In genomic region chr2:45964226-45964841, GRCh38 we compare ENCODE assay signal across 8 cellular contexts.
DNase-seq lines count a peak whose midpoint lies in the region; ATAC-seq and TF ChIP-seq lines count a peak whose summit lies in the region.

No MANE protein-coding gene starts in this region.

- H3K27ac Mint-ChIP-seq in brain = peak overlapping the region in 4 of 5 experiments; percentile 2 to 83 (median 74)

- no peaks in the 10 kb centered on the region for H3K36me3 ChIP-seq in Loucy (ENCODE audit: insufficient read depth, low read length)

- no peaks in the 10 kb centered on the region for H4K20me1 ChIP-seq in Loucy (ENCODE audit: insufficient read depth, low read length, poor library complexity, severe bottlenecking)

- no peaks in the 10 kb centered on the region for H3K27me3 Mint-ChIP-seq in brain

- peak overlapping the region; percentile 64 for H3K4me3 ChIP-seq in Loucy (ENCODE audit: low read length, poor library complexity, severe bottlenecking)

- peaks cover 50% of the 10 kb centered on the region for H3K4me1 ChIP-seq in Loucy (ENCODE audit: insufficient read depth, low read length, poor library complexity, severe bottlenecking)

- H3K79me2 ChIP-seq in Loucy (ENCODE audit: insufficient read depth, low read length) = peaks cover 20% of the 10 kb centered on the region; the same call in 1 of the 2 replicates

- H3K4me2 ChIP-seq in Loucy (ENCODE audit: low read depth, low read length, poor library complexity, severe bottlenecking) = peak overlapping the region; percentile 79

- H3K9ac ChIP-seq in Loucy (ENCODE audit: low read depth, low read length, poor library complexity, severe bottlenecking) = no peak overlapping the region

- no peak overlapping the region for H2AFZ ChIP-seq in Loucy (ENCODE audit: low read length)

- peak overlapping the region in 1 of 5 experiments; percentile 23 for H3K4me3 Mint-ChIP-seq in brain

- DNase-seq in C1 segment of cervical spinal cord (lab: John Stamatoyannopoulos, UW) = peak in 8 of 14 donors; percentile 3 to 78 (median 26)
- DNase-seq in left lobe of liver (ENCODE audit: low spot score) = peak; percentile 61

- ATAC-seq in left lobe of liver (peak; percentile 11), GM21381 (IDR thresholded peaks at IDR 0.05; ENCODE audit: unreplicated experiment) (no peak), GM21529 (IDR thresholded peaks at IDR 0.05; ENCODE audit: unreplicated experiment) (no peak), HG03432 (IDR thresholded peaks at IDR 0.05; ENCODE audit: unreplicated experiment) (no peak), GM21367 (IDR thresholded peaks at IDR 0.05; ENCODE audit: unreplicated experiment) (no peak)

- H3K4me1 Mint-ChIP-seq in brain = peaks cover 45% of the 10 kb centered on the region

- no peaks in the 10 kb centered on the region for H3K27me3 ChIP-seq in Loucy (ENCODE audit: insufficient read depth, low read length, poor library complexity, severe bottlenecking)

- TF ChIP-seq CTCF in Loucy (conservative IDR thresholded peaks at IDR 0.05; ENCODE audit: low read length) (no peak), brain (conservative IDR thresholded peaks at IDR 0.05) (no peak)

- H3K9me3 ChIP-seq in Loucy (ENCODE audit: insufficient read depth, low read depth, low read length) = no peaks in the 10 kb centered on the region

- H3F3A ChIP-seq in Loucy (ENCODE audit: low read depth) = peaks cover 10% of the 10 kb centered on the region; the same call in 1 of the 2 replicates

- no peaks in the 10 kb centered on the region for H3K9me3 Mint-ChIP-seq in brain

- H3K9me2 ChIP-seq in Loucy (replicated peaks; ENCODE audit: low read depth, low read length) = no peaks in the 10 kb centered on the region

- no peaks in the 10 kb centered on the region for H3K36me3 Mint-ChIP-seq in brain
